24 cellular contexts compared by ENCODE assay signal in the genomic region with DNA sequence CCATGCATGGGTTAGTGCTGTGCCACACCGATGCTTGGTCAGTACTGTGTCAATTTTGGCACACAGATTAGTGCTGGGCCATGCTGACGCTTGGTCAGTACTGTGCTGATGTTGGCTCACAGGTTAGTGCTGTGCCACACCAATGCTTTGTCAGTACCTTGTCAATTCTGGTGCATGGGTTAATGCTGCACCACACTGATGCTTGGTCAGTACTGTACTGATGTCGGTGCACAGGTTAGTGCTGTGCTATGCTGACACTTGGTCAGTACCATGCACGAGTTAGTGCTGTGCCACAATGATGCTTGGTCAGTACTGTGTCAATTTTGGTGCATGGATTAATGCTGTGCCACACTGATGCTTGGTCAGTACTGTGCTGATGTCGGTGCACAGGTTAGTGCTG.
"Had no signal": no experiment of that assay in that cellular context is flagged by ENCODE, and none has a peak within 500 bp of the region (broad histone marks: within the 10 kb centered on the region; RNA-seq: fewer than 3 reads in every experiment).

No MANE protein-coding gene starts in this region.

- DNase-seq: colonic mucosa; cortex of kidney; effector CD8-positive, alpha-beta T cell; effector memory CD8-positive, alpha-beta T cell; endodermal cell; erythroblast; esophagus squamous epithelium; foreskin fibroblast; foreskin melanocyte; gastrocnemius medialis; glutamatergic neuron; heart right ventricle; hippocampal formation; left cardiac atrium; left lung; left ventricle myocardium superior; lower lobe of right lung; mesenchymal stem cell; mucosa of descending colon had no signal

- H3K27me3 ChIP-seq: colonic mucosa, esophagus squamous epithelium, gastrocnemius medialis, heart right ventricle, left lung had no signal

- H3K27ac ChIP-seq: colonic mucosa, epithelial cell of prostate, esophagus squamous epithelium, gastrocnemius medialis, heart right ventricle, left lung, lower lobe of right lung had no signal

- H3K4me3 ChIP-seq: colonic mucosa, esophagus squamous epithelium, gastrocnemius medialis, heart right ventricle, left lung, lower lobe of right lung, mucosa of descending colon had no signal

- H3K9me3 ChIP-seq: colonic mucosa, esophagus squamous epithelium, gastrocnemius medialis, heart right ventricle, left lung, lower lobe of right lung, mucosa of descending colon had no signal

- H3K4me1 ChIP-seq: colonic mucosa, gastrocnemius medialis had no signal

- FAIRE-seq: endometrium, islet of Langerhans, keratinocyte had no signal

- ATAC-seq: effector memory CD8-positive, alpha-beta T cell; esophagus mucosa; gastrocnemius medialis; left cardiac atrium; left lung; left ventricle myocardium superior; lower lobe of right lung; mucosa of descending colon had no signal

- H3K36me3 ChIP-seq: colonic mucosa, esophagus squamous epithelium, gastrocnemius medialis, left lung, lower lobe of right lung had no signal
